1 cellular context compared by ENCODE assay signal in genomic region chr19:45506991-45507863, GRCh38.
TF ChIP-seq lines count a peak whose summit lies in the region.

Gene VASP (plus strand): TSS chr19:45507479. CDS start chr19:45507772, 293 bp downstream.

TF ChIP-seq in GM23338, 12 proteins besides CTCF, POLR2A, EP300 and RAD21 (continued from another document):
- 0 out of 2 replicates have a peak, but pooled peaks have one; percentile 36 for TF ChIP-seq CREB1 (CRISPR knock-in tag; IDR thresholded peaks at IDR 0.05; ENCODE audit: low read depth)
- peak; percentile 86 for TF ChIP-seq POLR2AphosphoS5 (IDR thresholded peaks at IDR 0.05; ENCODE audit: low read depth)
TF ChIP-seq in GM23338: peak in this region for 3.
